In the genomic region with DNA sequence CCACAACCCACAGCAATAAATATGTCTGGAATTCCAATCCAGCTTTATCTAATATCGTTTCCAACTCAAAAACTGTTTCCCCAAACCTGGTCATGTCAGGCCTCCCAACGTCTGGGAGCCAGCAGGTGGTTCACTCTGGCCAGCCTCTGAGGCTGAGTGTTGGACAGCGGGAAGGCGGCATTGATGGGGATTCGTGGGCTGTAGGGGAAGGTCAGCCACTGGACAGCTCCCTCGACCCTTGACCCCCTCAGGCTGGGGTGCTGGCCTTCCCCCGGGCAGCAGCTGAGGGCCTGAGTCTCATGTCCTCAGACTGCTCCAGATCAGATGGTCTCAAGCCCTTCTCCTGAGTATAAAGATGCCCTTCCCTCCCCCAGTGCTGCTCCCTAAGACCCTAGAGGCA, we compare ENCODE assay signal across 1 cellular context.
TF ChIP-seq lines count a peak whose summit lies in the region.

No MANE protein-coding gene starts in this region.

TF ChIP-seq in SK-N-SH, 30 proteins besides CTCF, POLR2A, EP300 and RAD21 (continued from another document):
- TF ChIP-seq, protein P1, sequence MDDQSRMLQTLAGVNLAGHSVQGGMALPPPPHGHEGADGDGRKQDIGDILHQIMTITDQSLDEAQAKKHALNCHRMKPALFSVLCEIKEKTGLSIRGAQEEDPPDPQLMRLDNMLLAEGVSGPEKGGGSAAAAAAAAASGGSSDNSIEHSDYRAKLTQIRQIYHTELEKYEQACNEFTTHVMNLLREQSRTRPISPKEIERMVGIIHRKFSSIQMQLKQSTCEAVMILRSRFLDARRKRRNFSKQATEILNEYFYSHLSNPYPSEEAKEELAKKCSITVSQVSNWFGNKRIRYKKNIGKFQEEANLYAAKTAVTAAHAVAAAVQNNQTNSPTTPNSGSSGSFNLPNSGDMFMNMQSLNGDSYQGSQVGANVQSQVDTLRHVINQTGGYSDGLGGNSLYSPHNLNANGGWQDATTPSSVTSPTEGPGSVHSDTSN (IDR thresholded peaks at IDR 0.05) = no peak
- TF ChIP-seq FOXM1 (IDR thresholded peaks at IDR 0.05; ENCODE audit: low read depth) (no peak), GABPA (IDR thresholded peaks at IDR 0.05; ENCODE audit: low read depth) (no peak), MEF2A (IDR thresholded peaks at IDR 0.05; ENCODE audit: borderline replicate concordance, low read depth) (no peak), FOSL2 (IDR thresholded peaks at IDR 0.05; ENCODE audit: borderline replicate concordance, low read depth) (no peak), ELF1 (IDR thresholded peaks at IDR 0.05) (no peak), TCF12 (IDR thresholded peaks at IDR 0.05) (no peak)
